ENCODE assay signal across 8 cellular contexts in the genomic region with DNA sequence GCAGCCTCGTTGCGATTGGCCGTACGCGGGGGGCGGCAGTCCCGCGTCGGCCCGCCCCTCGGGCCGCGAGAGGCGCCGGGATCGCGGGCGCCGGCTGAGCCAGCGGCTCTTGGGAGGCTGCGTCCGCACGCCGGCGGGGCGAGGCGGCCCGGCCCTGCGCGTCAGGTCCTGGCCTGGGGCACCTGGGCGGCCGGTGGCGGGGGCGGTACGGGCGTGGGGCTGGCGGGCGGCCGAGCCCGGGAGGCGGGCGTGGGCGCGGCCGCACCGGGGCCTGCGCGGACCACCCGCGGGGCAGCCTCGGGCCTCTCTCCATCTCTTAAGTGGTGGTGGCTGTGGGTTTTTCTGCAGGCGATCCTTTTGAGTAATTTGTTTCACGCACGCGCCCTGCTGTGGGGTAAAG. TPM values are rescaled to one million over a fixed set of nuclear protein-coding genes. Genes with fewer than 3 reads are reported as not detected.
A peak's percentile ranks its signal among the peaks of the same experiment; 100 is the strongest.
DNase-seq lines count a peak whose midpoint lies in the region; TF ChIP-seq lines count a peak whose summit lies in the region.
"Not testable (repeated sequence)": the region's sequence is repeated elsewhere in the genome, so short reads cannot be mapped to it uniquely, and the experiment has no call there.

No MANE protein-coding gene starts in this region.

- peak overlapping the region; percentile 55 to 63 for H3K27ac ChIP-seq in esophagus (ENCODE audit: low read depth in 2 of 2, low read length in 1 of 2)
- not testable (repeated sequence) for H3K27ac ChIP-seq in rectal smooth muscle tissue (ENCODE audit: low read depth, low read length)
- peak overlapping the region; percentile 51 to 64 for H3K27ac ChIP-seq in uterus

- not testable (repeated sequence) for H3K4me1 ChIP-seq in esophagus (ENCODE audit: control insufficient read depth in 2 of 2, insufficient read depth in 2 of 2, low read length in 1 of 2); rectal smooth muscle tissue (ENCODE audit: control insufficient read depth, insufficient read depth, low read length); uterus

- H3K4me3 ChIP-seq in esophagus (ENCODE audit: low read depth in 1 of 2, low read length in 2 of 2): peak overlapping the region; percentile 49 to 59
- H3K4me3 ChIP-seq in rectal smooth muscle tissue (ENCODE audit: low read length): peak overlapping the region; percentile 62
- peak overlapping the region; percentile 13 to 32 for H3K4me3 ChIP-seq in uterus

- H3K9me3 ChIP-seq in esophagus (ENCODE audit: control insufficient read depth in 2 of 2, insufficient read depth in 1 of 2, low read depth in 1 of 2, low read length in 1 of 2); uterus: not testable (repeated sequence)

- peak; percentile 46 for DNase-seq in GM10248 (ENCODE audit: extremely low spot score)
- DNase-seq in HK-2 (ENCODE audit: unreplicated experiment): peak; percentile 26
- peak; percentile 11 to 42 (median 13) for DNase-seq in T-helper 2 cell
- DNase-seq in kidney tubule cell (ENCODE audit: low spot score): peak; percentile 55
- peak in 1 of 2 donors; percentile 43 for DNase-seq in uterus

- 0 to 1% methylated on average over 25 to 43 of the region's 55 CpGs for WGBS in esophagus, 2 donors

- intact Hi-C loops in uterus (cut with DNase I; ENCODE audit: low total_unique reads): not testable (repeated sequence)

- POLR2A ChIA-PET in GM10248 (lab: Yijun Ruan, JAX): not testable (repeated sequence)

- H3K9ac ChIP-seq in rectal smooth muscle tissue (ENCODE audit: low read length): not testable (repeated sequence)

- CTCF ChIA-PET in GM10248 (lab: Yijun Ruan, JAX): not testable (repeated sequence)

- not testable (repeated sequence) for TF ChIP-seq CTCF in GM10248 (IDR thresholded peaks at IDR 0.05; ENCODE audit: control extremely low read depth, extremely low read depth, low read depth, missing control alignments); uterus (IDR thresholded peaks at IDR 0.05)

- H3K36me3 ChIP-seq in esophagus (ENCODE audit: control insufficient read depth in 2 of 2, insufficient read depth in 2 of 2, low read length in 1 of 2); rectal smooth muscle tissue (ENCODE audit: control insufficient read depth, insufficient read depth, low read length); uterus: not testable (repeated sequence)

- not testable (repeated sequence) for H3K27me3 ChIP-seq in esophagus (ENCODE audit: control insufficient read depth in 1 of 2, insufficient read depth in 2 of 2, low read length in 2 of 2); rectal smooth muscle tissue (ENCODE audit: control insufficient read depth, insufficient read depth, low read length); uterus

- H3K27ac Mint-ChIP-seq in activated naive CD8-positive, alpha-beta T cell: peak overlapping the region; percentile 61

- peak in 1 of 2 donors; percentile 22 for TF ChIP-seq POLR2A in uterus (IDR thresholded peaks at IDR 0.05)

- not testable (repeated sequence) for H3K9me3 Mint-ChIP-seq in activated naive CD8-positive, alpha-beta T cell (ENCODE audit: low read depth)

- not testable (repeated sequence) for H3K36me3 Mint-ChIP-seq in activated naive CD8-positive, alpha-beta T cell

- peaks cover 17% of the 10 kb centered on the region for H3K4me1 Mint-ChIP-seq in activated naive CD8-positive, alpha-beta T cell (ENCODE audit: low read depth)

- peak overlapping the region; percentile 88 for H3K4me3 Mint-ChIP-seq in activated naive CD8-positive, alpha-beta T cell

- H3K27me3 Mint-ChIP-seq in activated naive CD8-positive, alpha-beta T cell: not testable (repeated sequence)

RNA-seq across cellular contexts. Expression of gene GOLGA6L26, which starts 30.3 kb away (rescaled TPM):
- polyA plus RNA-seq in esophagus: not detected
- total RNA-seq in uterus: not detected

RNA-seq across cellular contexts. Expression of gene GOLGA8S, which starts 50.9 kb away (rescaled TPM):
- under 1 TPM; 0.04 to 0.10 TPM for polyA plus RNA-seq in esophagus
- under 1 TPM in 2 of 4 donors, not detected in 2; 0.24 to 0.35 TPM for total RNA-seq in uterus
